Comparison of ENCODE assay signal across 8 cellular contexts in genomic region chr2:44167311-44167907, GRCh38. TPM values are rescaled to one million over a fixed set of nuclear protein-coding genes. Genes with fewer than 3 reads are reported as not detected.
DNase-seq lines count a peak whose midpoint lies in the region; ATAC-seq, FAIRE-seq and TF ChIP-seq lines count a peak whose summit lies in the region.

No MANE protein-coding gene starts in this region.

- no peak for FAIRE-seq in D721Med (lab: Jason Lieb, UNC)
- FAIRE-seq in pancreas (lab: Jason Lieb, UNC): no peak

- no peaks in the 10 kb centered on the region for H3K27me3 ChIP-seq in OCI-LY3 (ENCODE audit: low read depth, low read length)
- no peaks in the 10 kb centered on the region for H3K27me3 ChIP-seq in pancreas

- H3K4me3 ChIP-seq in OCI-LY3 (ENCODE audit: low read length) (peak overlapping the region; percentile 88), pancreas (peak overlapping the region; percentile 5 to 43 (median 23))

- peak overlapping the region; percentile 88 for H3K9ac ChIP-seq in OCI-LY3 (ENCODE audit: low read length)

- peaks cover 6% of the 10 kb centered on the region for H3K27me3 Mint-ChIP-seq in endothelial cell (ENCODE audit: unreplicated experiment)

- peak overlapping the region; percentile 98 for H3K27ac Mint-ChIP-seq in endothelial cell (ENCODE audit: unreplicated experiment)

- H3K27ac ChIP-seq in OCI-LY3 (ENCODE audit: low read length) (peak overlapping the region; percentile 85), pancreas (peak overlapping the region; percentile 96 to 99 (median 98))

- H3K4me2 ChIP-seq in OCI-LY3 (ENCODE audit: low read length): peak overlapping the region; percentile 72

- peak; percentile 50 for DNase-seq in D721Med (ENCODE audit: insufficient read length, low spot score)
- DNase-seq in endothelial cell (ENCODE audit: low spot score): no peak
- DNase-seq in pancreas: peak in 1 of 6 donors; percentile 24
- no peak for DNase-seq in NCI-H187 (lab: John Stamatoyannopoulos, UW)
- no peak for DNase-seq in mucosa of gallbladder (ENCODE audit: low spot score)
- no peak for DNase-seq in amniotic stem cell (lab: John Stamatoyannopoulos, UW)

- H2AFZ ChIP-seq in OCI-LY3 (ENCODE audit: low read depth, low read length): peak overlapping the region; percentile 87

- no peaks in the 10 kb centered on the region for H3K9me3 Mint-ChIP-seq in endothelial cell (ENCODE audit: unreplicated experiment)

- 17 to 18% methylated on average over 18 of the region's 18 CpGs for WGBS in pancreas, 2 donors

- no peak for TF ChIP-seq CTCF in D721Med (IDR thresholded peaks at IDR 0.05; ENCODE audit: insufficient read depth, missing control alignments)
- no peak for TF ChIP-seq CTCF in OCI-LY3 (IDR thresholded peaks at IDR 0.05; ENCODE audit: low read depth, low read length)
- TF ChIP-seq CTCF in endothelial cell (IDR thresholded peaks at IDR 0.05; ENCODE audit: unreplicated experiment): no peak
- no peak for TF ChIP-seq CTCF in pancreas (IDR thresholded peaks at IDR 0.05)

- intact Hi-C loops in pancreas (cut with DNase I): no loop called here

- H3K4me1 ChIP-seq in OCI-LY3 (ENCODE audit: low read length) (peaks cover 14% of the 10 kb centered on the region), pancreas (peaks cover 0 to 15% (median 12%) of the 10 kb centered on the region in 3 donors)

- peaks cover 36% of the 10 kb centered on the region for H3K79me2 ChIP-seq in OCI-LY3 (ENCODE audit: low read length)

- peaks cover 5% of the 10 kb centered on the region for H3K36me3 Mint-ChIP-seq in endothelial cell (ENCODE audit: low read depth, unreplicated experiment)

- H3K4me1 Mint-ChIP-seq in endothelial cell (ENCODE audit: unreplicated experiment): peaks cover 22% of the 10 kb centered on the region

- peaks cover 25% of the 10 kb centered on the region for H4K20me1 ChIP-seq in OCI-LY3 (ENCODE audit: insufficient read depth, low read length)

- no peaks in the 10 kb centered on the region for H3K9me3 ChIP-seq in OCI-LY3 (ENCODE audit: insufficient read depth, low read length)
- no peaks in the 10 kb centered on the region for H3K9me3 ChIP-seq in pancreas

- H3K4me3 Mint-ChIP-seq in endothelial cell (ENCODE audit: unreplicated experiment): peak overlapping the region; percentile 98

- peaks cover 3% of the 10 kb centered on the region for H3K36me3 ChIP-seq in OCI-LY3 (replicated peaks; ENCODE audit: low read depth, low read length)
- no peaks in the 10 kb centered on the region for H3K36me3 ChIP-seq in pancreas

- no peak for ATAC-seq in pancreas
- ATAC-seq in GM21786 (IDR thresholded peaks at IDR 0.05; ENCODE audit: unreplicated experiment): no peak

RNA-seq across cellular contexts. Expression of gene PPM1B, which starts 1.3 kb away (rescaled TPM):
- total RNA-seq in endothelial cell (ENCODE audit: unreplicated experiment) (31.2 TPM), pancreas (10 to 100 TPM; 17.9 to 28.5 (median 19.7) TPM), mucosa of gallbladder (47.2 TPM)
- polyA plus RNA-seq in pancreas: 10 to 100 TPM; 12.0 to 22.8 TPM
